3 cellular contexts compared by ENCODE assay signal in the genomic region with DNA sequence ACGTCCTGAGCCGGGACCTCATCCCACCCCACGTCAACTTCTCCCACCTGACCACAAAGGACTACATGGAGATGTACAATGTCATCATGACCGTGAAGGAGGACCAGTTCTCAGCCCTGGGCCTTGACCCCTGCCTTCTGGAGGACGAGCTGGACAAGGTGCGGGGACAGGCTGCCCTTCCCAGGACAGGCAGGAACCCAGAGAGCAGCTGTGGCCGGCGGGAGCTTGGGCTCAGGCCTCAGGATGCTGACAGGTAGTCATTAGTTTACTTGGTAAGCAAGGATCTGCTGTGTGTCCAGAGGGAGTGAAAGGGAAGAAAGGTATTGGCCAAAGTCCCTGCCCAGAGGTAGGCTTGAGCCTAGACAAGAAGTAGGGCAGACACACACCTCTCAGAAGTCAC. TPM values are rescaled to one million over a fixed set of nuclear protein-coding genes. Genes with fewer than 3 reads are reported as not detected.
"Had no signal": no experiment of that assay in that cellular context is flagged by ENCODE, and none has a peak within 500 bp of the region (broad histone marks: within the 10 kb centered on the region; RNA-seq: fewer than 3 reads in every experiment).

No MANE protein-coding gene starts in this region.

- H3K4me3 ChIP-seq: GM12878 had no signal

- DNase-seq: GDM1, GF-D8 had no signal

RNA-seq across cellular contexts. Expression of a gene that starts 42.2 kb away (rescaled TPM):
- total RNA-seq: GM12878 had no signal
- polyA plus RNA-seq: GM12878 had no signal
